ENCODE assay signal across 1 cellular context in the genomic region with DNA sequence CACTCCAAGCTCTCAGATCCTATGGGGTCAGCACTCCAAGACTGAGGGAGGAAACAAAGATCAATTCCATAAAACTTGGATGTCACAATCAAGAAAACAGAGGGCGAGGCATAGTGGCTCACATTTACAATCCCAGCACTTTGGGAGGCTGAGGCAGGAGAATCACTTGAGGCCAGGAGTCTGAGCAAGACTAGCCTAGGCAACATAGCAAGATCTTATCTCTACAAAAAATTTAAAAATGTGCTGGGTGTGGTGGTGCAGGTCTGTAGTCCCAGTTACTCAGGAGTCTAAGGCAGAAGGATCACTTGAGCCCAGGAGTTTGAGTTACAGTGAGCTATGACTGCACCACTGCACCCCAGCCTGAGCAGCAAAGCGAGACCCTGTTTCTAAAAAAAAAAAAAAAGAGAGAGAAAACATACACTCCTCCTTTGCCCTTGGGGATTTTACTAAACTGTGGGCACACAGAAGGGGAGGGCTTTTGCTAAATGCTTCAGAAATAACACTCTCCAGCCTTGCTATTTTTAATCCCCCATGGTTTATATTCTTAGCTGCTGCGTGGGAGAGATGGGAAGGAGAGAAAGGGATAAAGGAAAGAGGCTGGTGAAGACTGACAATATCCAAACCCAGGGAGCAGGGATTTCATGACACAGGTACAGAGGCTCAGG.
TF ChIP-seq lines count a peak whose summit lies in the region.

No MANE protein-coding gene starts in this region.

TF ChIP-seq in IMR-90, 13 proteins besides CTCF, POLR2A, EP300 and RAD21:
- TF ChIP-seq, protein P1, sequence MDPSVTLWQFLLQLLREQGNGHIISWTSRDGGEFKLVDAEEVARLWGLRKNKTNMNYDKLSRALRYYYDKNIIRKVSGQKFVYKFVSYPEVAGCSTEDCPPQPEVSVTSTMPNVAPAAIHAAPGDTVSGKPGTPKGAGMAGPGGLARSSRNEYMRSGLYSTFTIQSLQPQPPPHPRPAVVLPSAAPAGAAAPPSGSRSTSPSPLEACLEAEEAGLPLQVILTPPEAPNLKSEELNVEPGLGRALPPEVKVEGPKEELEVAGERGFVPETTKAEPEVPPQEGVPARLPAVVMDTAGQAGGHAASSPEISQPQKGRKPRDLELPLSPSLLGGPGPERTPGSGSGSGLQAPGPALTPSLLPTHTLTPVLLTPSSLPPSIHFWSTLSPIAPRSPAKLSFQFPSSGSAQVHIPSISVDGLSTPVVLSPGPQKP (IDR thresholded peaks at IDR 0.05; ENCODE audit: borderline replicate concordance, low read depth, low read length): no peak
- no peak for TF ChIP-seq CHD1 (IDR thresholded peaks at IDR 0.05; ENCODE audit: low read depth, low read length)
- TF ChIP-seq USF2 (IDR thresholded peaks at IDR 0.05; ENCODE audit: low read depth, low read length): no peak
- no peak for TF ChIP-seq BHLHE40 (IDR thresholded peaks at IDR 0.05; ENCODE audit: low read depth, low read length)
- no peak for TF ChIP-seq FOS (IDR thresholded peaks at IDR 0.05; ENCODE audit: low read depth, low read length)
- no peak for TF ChIP-seq RFX5 (IDR thresholded peaks at IDR 0.05; ENCODE audit: low read depth, low read length)
- TF ChIP-seq CEBPB (IDR thresholded peaks at IDR 0.05; ENCODE audit: low read depth, low read length): no peak
- TF ChIP-seq NFE2L2 (IDR thresholded peaks at IDR 0.05; ENCODE audit: low read depth, low read length): no peak
- no peak for TF ChIP-seq MAZ (IDR thresholded peaks at IDR 0.05; ENCODE audit: borderline replicate concordance, low read depth, low read length)
- no peak for TF ChIP-seq MXI1 (IDR thresholded peaks at IDR 0.05; ENCODE audit: borderline replicate concordance, low read depth, low read length)
- TF ChIP-seq RCOR1 (IDR thresholded peaks at IDR 0.05; ENCODE audit: insufficient replicate concordance, low read length): no peak
- no peak for TF ChIP-seq SMC3 (IDR thresholded peaks at IDR 0.05; ENCODE audit: low read depth, low read length)
- TF ChIP-seq MAFK (IDR thresholded peaks at IDR 0.05; ENCODE audit: low read depth, low read length): no peak
